7 cellular contexts compared by ENCODE assay signal in genomic region chr1:181089777-181090505, GRCh38. TPM values are rescaled to one million over a fixed set of nuclear protein-coding genes. Genes with fewer than 3 reads are reported as not detected.
A peak's percentile ranks its signal among the peaks of the same experiment; 100 is the strongest.
DNase-seq lines count a peak whose midpoint lies in the region; ATAC-seq lines count a peak whose summit lies in the region.

No MANE protein-coding gene starts in this region.

- H3K36me3 ChIP-seq in mesodermal cell (ENCODE audit: control insufficient read depth, insufficient read depth, low read length): peaks cover 28% of the 10 kb centered on the region

- DNase-seq in NCI-H460 (ENCODE audit: extremely low read depth, low read depth): peak; percentile 57
- DNase-seq in activated CD4-positive, alpha-beta T cell treated with anti-CD3 and anti-CD28 coated beads, Interleukin-2, amount 50 U/mL, for 4 hours: peak; percentile 69
- peak; percentile 70 for DNase-seq in effector CD8-positive, alpha-beta T cell (lab: John Stamatoyannopoulos, UW)
- DNase-seq in stimulated activated CD8-positive, alpha-beta memory T cell treated with anti-CD3 and anti-CD28 coated beads, Interleukin-2, amount 100 ng/mL, for 48 hours (ENCODE audit: low read depth in 2 of 2): peak; percentile 53 to 54

- no peaks in the 10 kb centered on the region for H3K9me3 ChIP-seq in mesodermal cell (ENCODE audit: control insufficient read depth, low read length)

- ATAC-seq in GM18502 (IDR thresholded peaks at IDR 0.05; ENCODE audit: poor library complexity, unreplicated experiment) (peak; percentile 50), HG02870 (IDR thresholded peaks at IDR 0.05; ENCODE audit: unreplicated experiment) (peak; percentile 25)

- peaks cover 38% of the 10 kb centered on the region for H3K4me1 ChIP-seq in mesodermal cell (ENCODE audit: control insufficient read depth, insufficient read depth, low read length, poor library complexity, severe bottlenecking)

- peak overlapping the region; percentile 94 for H3K4me3 ChIP-seq in mesodermal cell (ENCODE audit: extremely low read depth, insufficient read depth, low read length, poor library complexity, severe bottlenecking)

- peak overlapping the region; percentile 29 for H3K27ac ChIP-seq in mesodermal cell (ENCODE audit: low read depth, low read length, severe bottlenecking)

- WGBS in mesodermal cell (ENCODE audit: insufficient coverage in 2 of 2), 2 experiments: 0 to 1% methylated on average over 18 to 25 of the region's 39 CpGs

RNA-seq across cellular contexts. Expression of gene IER5, which starts 1.4 kb away (rescaled TPM):
- 29.6 and 35.8 TPM in 2 replicates for total RNA-seq in NCI-H460 (2014; rRNA removed; shearing (Covaris generic))
- polyA plus RNA-seq in NCI-H460 (2014; cell fraction: nucleus; rRNA removed): 25.4 and 26.6 TPM in 2 replicates
- 11.9 TPM for polyA plus RNA-seq in mesodermal cell (2013, experiment 1 of 2)
- 8.5 TPM for polyA plus RNA-seq in mesodermal cell (2013, experiment 2 of 2)

RNA-seq across cellular contexts. Expression of gene MR1, which starts 56.2 kb away (rescaled TPM):
- total RNA-seq in NCI-H460 (2014; rRNA removed; shearing (Covaris generic)): 10.0 and 11.5 TPM in 2 replicates
- polyA plus RNA-seq in NCI-H460 (2014; cell fraction: nucleus; rRNA removed): 2.3 and 10.4 TPM in 2 replicates
- 0.59 TPM for polyA plus RNA-seq in mesodermal cell (2013, experiment 1 of 2)
- 0.66 TPM for polyA plus RNA-seq in mesodermal cell (2013, experiment 2 of 2)

Comparison
In these comparisons a context has a peak if more than half of its experiments do, and no peak if none do; other contexts are left out.
1. Peak in every context shown above with its lines: DNase-seq, ATAC-seq, H3K4me3 ChIP-seq and H3K27ac ChIP-seq.